26 cellular contexts compared by ENCODE assay signal in genomic region chr3:195274259-195274966, GRCh38.
"Had no signal": no experiment of that assay in that cellular context is flagged by ENCODE, and none has a peak within 500 bp of the region (broad histone marks: within the 10 kb centered on the region; RNA-seq: fewer than 3 reads in every experiment).

No MANE protein-coding gene starts in this region.

- H3K27ac ChIP-seq: brain microvascular endothelial cell, coronary artery, dorsolateral prefrontal cortex had no signal

- DNase-seq: activated CD4-positive, alpha-beta memory T cell treated with anti-CD3 and anti-CD28 coated beads for 36 hours; activated CD4-positive, alpha-beta T cell treated with anti-CD3 and anti-CD28 coated beads for 36 hours; activated CD4-positive, alpha-beta T cell treated with anti-CD3 and anti-CD28 coated beads, Interleukin-2, amount 10 ng/mL, durations not matched to agents 24 days and 14 days; activated CD4-positive, CD25-positive, alpha-beta regulatory T cell; activated CD4-positive, CD25-positive, alpha-beta regulatory T cell treated with anti-CD3 and anti-CD28 coated beads, Interleukin-2, amount 50 U/mL, for 72 hours; activated CD8-positive, alpha-beta memory T cell treated with anti-CD3 and anti-CD28 coated beads, Interleukin-2, amount 10 ng/mL, durations not matched to agents 7 days and 5 days; activated CD8-positive, alpha-beta memory T cell treated with anti-CD3 and anti-CD28 coated beads, Interleukin-2, amount 50 U/mL, for 4 hours; activated CD8-positive, alpha-beta T cell treated with anti-CD3 and anti-CD28 coated beads, Interleukin-2, amount 10 ng/mL, durations not matched to agents 7 days and 5 days; activated effector memory CD4-positive, alpha-beta T cell treated with anti-CD3 and anti-CD28 coated beads, Interleukin-2, amount 50 U/mL, for 16 hours; activated naive CD4-positive, alpha-beta T cell treated with anti-CD3 and anti-CD28 coated beads for 36 hours; activated T-cell treated with anti-CD3 and anti-CD28 coated beads, Interleukin-2, amount 50 U/mL, for 1 hour; activated T-cell treated with anti-CD3 and anti-CD28 coated beads, Interleukin-2, amount 50 U/mL, for 48 hours; amniotic stem cell; anterior cingulate cortex; brain microvascular endothelial cell; dorsolateral prefrontal cortex; effector memory CD4-positive, alpha-beta T cell; endodermal cell; foreskin fibroblast; head of caudate nucleus; T-helper 2 cell had no signal

- H3K4me3 ChIP-seq: coronary artery, dorsolateral prefrontal cortex had no signal

- ATAC-seq: activated CD4-positive, alpha-beta T cell treated with anti-CD3 and anti-CD28 coated beads for 36 hours; activated CD8-positive, alpha-beta memory T cell treated with anti-CD3 and anti-CD28 coated beads, Interleukin-2, amount 10 ng/mL, durations not matched to agents 7 days and 5 days; activated CD8-positive, alpha-beta T cell treated with anti-CD3 and anti-CD28 coated beads, Interleukin-2, amount 10 ng/mL, durations not matched to agents 7 days and 5 days; esophagus mucosa had no signal

- H3K27me3 ChIP-seq: brain microvascular endothelial cell, dorsolateral prefrontal cortex had no signal

- FAIRE-seq: astrocyte, bronchial epithelial cell, frontal cortex had no signal
